In genomic region chr22:42570580-42570979, GRCh38 we compare ENCODE assay signal across 1 cellular context.
TF ChIP-seq lines count a peak whose summit lies in the region.

No MANE protein-coding gene starts in this region.

TF ChIP-seq in HepG2, 621 proteins besides CTCF, POLR2A, EP300 and RAD21:
- TF ChIP-seq RBFOX2 (IDR thresholded peaks at IDR 0.05; ENCODE audit: low read depth, low read length): 0 out of 2 replicates have a peak, but pooled peaks have one; percentile 5
